Comparison of ENCODE assay signal across 1 cellular context in the genomic region with DNA sequence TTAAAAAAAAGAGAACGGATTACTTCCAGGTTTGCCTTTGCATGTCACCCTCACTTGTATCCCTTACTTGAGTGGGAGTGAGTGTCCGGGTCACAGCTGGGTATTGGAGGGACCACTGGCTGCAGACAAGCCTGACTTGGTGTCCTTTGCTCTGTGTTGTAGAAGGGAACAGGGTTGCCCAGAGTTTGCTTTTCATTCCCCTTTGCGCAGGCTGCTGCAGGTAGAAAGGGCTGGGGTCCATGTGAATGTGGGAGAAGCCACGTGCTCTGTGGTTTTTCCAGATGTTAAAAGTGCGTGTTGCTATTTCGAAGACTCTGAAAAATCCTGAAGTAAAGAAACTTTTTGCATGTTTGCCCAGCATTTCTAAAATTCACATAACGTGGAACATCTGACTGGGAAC.
TF ChIP-seq lines count a peak whose summit lies in the region.

No MANE protein-coding gene starts in this region.

TF ChIP-seq in IMR-90, 13 proteins besides CTCF, POLR2A, EP300 and RAD21 (continued from another document):
- TF ChIP-seq, protein P1, sequence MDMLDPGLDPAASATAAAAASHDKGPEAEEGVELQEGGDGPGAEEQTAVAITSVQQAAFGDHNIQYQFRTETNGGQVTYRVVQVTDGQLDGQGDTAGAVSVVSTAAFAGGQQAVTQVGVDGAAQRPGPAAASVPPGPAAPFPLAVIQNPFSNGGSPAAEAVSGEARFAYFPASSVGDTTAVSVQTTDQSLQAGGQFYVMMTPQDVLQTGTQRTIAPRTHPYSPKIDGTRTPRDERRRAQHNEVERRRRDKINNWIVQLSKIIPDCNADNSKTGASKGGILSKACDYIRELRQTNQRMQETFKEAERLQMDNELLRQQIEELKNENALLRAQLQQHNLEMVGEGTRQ (IDR thresholded peaks at IDR 0.05; ENCODE audit: low read depth, low read length), result peak; percentile 9; the same call in 1 of the 2 replicates
